ENCODE assay signal across 1 cellular context in genomic region chr1:200035397-200035955, GRCh38.
TF ChIP-seq lines count a peak whose summit lies in the region.

No MANE protein-coding gene starts in this region.

TF ChIP-seq in IMR-90, 13 proteins besides CTCF, POLR2A, EP300 and RAD21 (continued from another document):
- no peak for TF ChIP-seq RFX5 (IDR thresholded peaks at IDR 0.05; ENCODE audit: low read depth, low read length)
- no peak for TF ChIP-seq MXI1 (IDR thresholded peaks at IDR 0.05; ENCODE audit: borderline replicate concordance, low read depth, low read length)
- TF ChIP-seq SMC3 (IDR thresholded peaks at IDR 0.05; ENCODE audit: low read depth, low read length) = no peak
